8 cellular contexts compared by ENCODE assay signal in genomic region chr10:6920072-6921019, GRCh38.
DNase-seq lines count a peak whose midpoint lies in the region; ATAC-seq and TF ChIP-seq lines count a peak whose summit lies in the region.

No MANE protein-coding gene starts in this region.

- H3K14ac ChIP-seq in neuronal stem cell (ENCODE audit: low read length) = no peak overlapping the region

- peak overlapping the region; percentile 9; the same call in 1 of the 2 replicates for H3K9ac ChIP-seq in OCI-LY1 (ENCODE audit: low read length)
- no peak overlapping the region for H3K9ac ChIP-seq in neuronal stem cell (ENCODE audit: low read depth, low read length, poor library complexity)
- H3K9ac ChIP-seq in stomach smooth muscle (ENCODE audit: low read length in 2 of 2) = no peak overlapping the region

- H3K4me2 ChIP-seq in OCI-LY1 (ENCODE audit: low read length) = peak overlapping the region; percentile 38
- no peak overlapping the region for H3K4me2 ChIP-seq in neuronal stem cell (ENCODE audit: insufficient read depth, low read length, poor library complexity, severe bottlenecking)

- no peak overlapping the region for H2AK5ac ChIP-seq in neuronal stem cell (ENCODE audit: low read depth, low read length)

- H3K23ac ChIP-seq in neuronal stem cell (ENCODE audit: low read depth, low read length, poor library complexity) = no peak overlapping the region

- H4K20me1 ChIP-seq in OCI-LY1 (ENCODE audit: insufficient read depth, low read length) = no peaks in the 10 kb centered on the region

- H2BK12ac ChIP-seq in neuronal stem cell (ENCODE audit: low read length) = no peak overlapping the region

- H2AFZ ChIP-seq in OCI-LY1 (ENCODE audit: low read length) = 0 out of 2 replicates have a peak overlapping the region, but pooled peaks have one; percentile 88
- peak overlapping the region; percentile 28 for H2AFZ ChIP-seq in neuronal stem cell (ENCODE audit: low read length)

- ATAC-seq in GM18870 (IDR thresholded peaks at IDR 0.05; ENCODE audit: unreplicated experiment) (peak; percentile 66), HG03097 (IDR thresholded peaks at IDR 0.05; ENCODE audit: low FRiP score, unreplicated experiment) (peak; percentile 96)

- no CpG with 5 or more reads among the region's 26 CpGs for WGBS in neuronal stem cell (ENCODE audit: extremely low coverage in 2 of 2, insufficient read length in 2 of 2, insufficient replicate concordance in 1 of 2), 2 donors

- H3K79me2 ChIP-seq in OCI-LY1 (ENCODE audit: insufficient read depth, low read length) = no peaks in the 10 kb centered on the region

- H3K79me1 ChIP-seq in neuronal stem cell (ENCODE audit: low read depth, low read length) = no peaks in the 10 kb centered on the region

- no peak overlapping the region for H3K4me3 ChIP-seq in AG10803 (ENCODE audit: low read length)
- H3K4me3 ChIP-seq in OCI-LY1 (ENCODE audit: low read depth, low read length, poor library complexity, severe bottlenecking) = no peak overlapping the region
- no peak overlapping the region for H3K4me3 ChIP-seq in fibroblast of mammary gland (ENCODE audit: control insufficient read depth, low read depth, low read length)
- H3K4me3 ChIP-seq in neuronal stem cell (ENCODE audit: low read length in 2 of 2) = no peak overlapping the region
- peak overlapping the region; percentile 32 to 54 for H3K4me3 ChIP-seq in stomach smooth muscle (ENCODE audit: low read length in 2 of 2)

- H2BK5ac ChIP-seq in neuronal stem cell (ENCODE audit: low read length) = no peak overlapping the region

- H3K27ac ChIP-seq in OCI-LY1 (ENCODE audit: low read depth, low read length, poor library complexity, severe bottlenecking) = peak overlapping the region; percentile 37
- no peak overlapping the region for H3K27ac ChIP-seq in neuronal stem cell (replicated peaks; ENCODE audit: low read length)
- H3K27ac ChIP-seq in stomach smooth muscle (ENCODE audit: low read length) = no peak overlapping the region

- no peak overlapping the region for H3K4ac ChIP-seq in neuronal stem cell (ENCODE audit: low read length)

- H2BK120ac ChIP-seq in neuronal stem cell (ENCODE audit: low read depth, low read length) = no peak overlapping the region

- no peak overlapping the region for H2BK15ac ChIP-seq in neuronal stem cell (ENCODE audit: low read length)

- TF ChIP-seq CTCF in AG10803 (conservative IDR thresholded peaks at IDR 0.05; ENCODE audit: low read length) (peak; percentile 58), OCI-LY1 (IDR thresholded peaks at IDR 0.05; ENCODE audit: low read length) (peak; percentile 84), fibroblast of mammary gland (conservative IDR thresholded peaks at IDR 0.05; ENCODE audit: control insufficient read depth, insufficient read depth, low read depth, low read length) (peak; percentile 67)

- no peak overlapping the region for H4K91ac ChIP-seq in neuronal stem cell (ENCODE audit: low read depth, low read length, poor library complexity)

- no peaks in the 10 kb centered on the region for H3K27me3 ChIP-seq in OCI-LY1 (ENCODE audit: insufficient read depth, low read length)
- peaks cover 0 to 3% (median 0%) of the 10 kb centered on the region in 3 experiments for H3K27me3 ChIP-seq in neuronal stem cell (ENCODE audit: control insufficient read depth in 3 of 3, insufficient read depth in 3 of 3, low read depth in 1 of 3, low read length in 3 of 3)
- no peaks in the 10 kb centered on the region for H3K27me3 ChIP-seq in stomach smooth muscle (ENCODE audit: control insufficient read depth in 1 of 2, insufficient read depth in 2 of 2, low read length in 2 of 2)

- H3K4me1 ChIP-seq in OCI-LY1 (ENCODE audit: insufficient read depth, low read length, severe bottlenecking) (peaks cover 19% of the 10 kb centered on the region), neuronal stem cell (ENCODE audit: control insufficient read depth in 2 of 2, insufficient read depth in 1 of 2, low read depth in 1 of 2, low read length in 2 of 2) (no peaks in the 10 kb centered on the region), stomach smooth muscle (ENCODE audit: control insufficient read depth, insufficient read depth, low read length) (peaks cover 5% of the 10 kb centered on the region)

- no peak overlapping the region for H4K8ac ChIP-seq in neuronal stem cell (ENCODE audit: low read depth, low read length)

- no peaks in the 10 kb centered on the region for H3F3A ChIP-seq in OCI-LY1 (ENCODE audit: insufficient read depth, low read length)

- DNase-seq in AG10803 (ENCODE audit: low read depth) (peak; percentile 13), fibroblast of mammary gland (ENCODE audit: low read depth) (peak; percentile 51), neuronal stem cell (ENCODE audit: low spot score) (peak; percentile 48)
- DNase-seq in activated T-cell treated with anti-CD3 and anti-CD28 coated beads, Interleukin-2, amount 50 U/mL, for 1 hour = peak; percentile 75

- no peaks in the 10 kb centered on the region for H3K9me2 ChIP-seq in OCI-LY1 (ENCODE audit: low read depth, low read length)

- no peaks in the 10 kb centered on the region for H3K36me3 ChIP-seq in OCI-LY1 (ENCODE audit: insufficient read depth, low read length)
- H3K36me3 ChIP-seq in neuronal stem cell (replicated peaks in 1 of 2; ENCODE audit: control insufficient read depth in 2 of 2, insufficient read depth in 2 of 2, low read length in 2 of 2) = no peaks in the 10 kb centered on the region
- H3K36me3 ChIP-seq in stomach smooth muscle (ENCODE audit: control insufficient read depth in 2 of 2, insufficient read depth in 2 of 2, low read length in 2 of 2) = no peaks in the 10 kb centered on the region

- H3K18ac ChIP-seq in neuronal stem cell (ENCODE audit: low read length) = no peak overlapping the region

- H3K9me3 ChIP-seq in OCI-LY1 (ENCODE audit: low read length) = no peaks in the 10 kb centered on the region
- H3K9me3 ChIP-seq in neuronal stem cell (replicated peaks in 1 of 2; ENCODE audit: control insufficient read depth in 2 of 2, insufficient read depth in 1 of 2, low read depth in 1 of 2, low read length in 2 of 2) = no peaks in the 10 kb centered on the region
- no peaks in the 10 kb centered on the region for H3K9me3 ChIP-seq in stomach smooth muscle (ENCODE audit: control insufficient read depth in 2 of 2, low read length in 2 of 2)

Comparison
In these comparisons a context has a peak if more than half of its experiments do, and no peak if none do; other contexts are left out.
1. DNase-seq: peak in every context shown above with its lines; median percentile 75 in activated T-cell treated with anti-CD3 and anti-CD28 coated beads, Interleukin-2, amount 50 U/mL, for 1 hour; 51 in fibroblast of mammary gland; 48 in neuronal stem cell; 13 in AG10803.
2. H3K4me3 ChIP-seq: peak in stomach smooth muscle (2 of 2); none in AG10803 (single experiment), OCI-LY1 (single experiment), fibroblast of mammary gland (single experiment) and neuronal stem cell (0 of 2).
3. Peak in every context shown above with its lines, with median percentiles within 50 percentile points of each other: CTCF ChIP-seq.